26 cellular contexts compared by ENCODE assay signal in the genomic region with DNA sequence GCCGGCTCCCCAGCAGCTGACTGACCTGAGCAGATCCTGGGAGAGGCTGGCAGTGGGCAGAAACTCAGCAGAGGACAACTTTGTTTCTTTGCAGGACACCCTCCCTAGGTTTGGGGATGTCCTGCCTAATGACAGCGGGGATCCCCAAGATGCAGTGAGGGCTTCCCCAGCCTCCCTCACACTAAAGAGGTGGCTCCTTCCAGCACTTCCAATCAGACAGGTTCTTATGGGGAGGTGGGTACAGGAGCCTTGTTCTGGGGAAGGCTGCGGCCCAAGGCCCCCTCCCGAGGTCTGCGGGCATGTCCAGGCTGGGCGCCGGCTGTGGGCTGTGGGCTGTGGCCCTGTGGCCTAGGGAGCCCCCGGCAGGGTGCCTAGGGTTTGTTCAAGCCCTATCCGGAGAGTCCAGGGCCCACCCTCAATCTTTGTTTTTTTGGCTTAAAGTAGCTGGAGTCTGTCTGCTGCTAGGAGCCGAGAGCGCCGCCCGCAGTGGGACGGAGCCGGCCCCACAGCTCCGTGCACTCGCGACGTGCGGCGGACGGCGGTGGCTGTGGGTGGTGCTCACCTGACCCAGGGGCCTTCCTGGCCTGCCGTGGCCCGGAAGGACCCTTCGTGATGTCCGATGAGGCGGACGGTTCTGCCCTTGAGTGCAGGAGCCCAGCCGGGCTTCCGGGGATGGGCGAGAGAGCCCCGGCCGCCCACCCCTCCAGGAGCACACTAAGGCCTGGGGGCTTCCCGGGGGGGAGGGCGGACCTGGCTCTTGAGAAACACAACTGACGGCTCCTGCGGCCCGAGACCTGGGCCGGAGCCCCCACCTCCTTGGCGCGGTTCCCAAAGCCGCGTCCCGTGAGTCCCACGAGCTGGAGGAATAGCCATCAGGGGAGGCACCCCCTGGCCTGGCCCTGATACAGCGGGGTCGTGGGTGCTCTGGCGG. TPM values are rescaled to one million over a fixed set of nuclear protein-coding genes. Genes with fewer than 3 reads are reported as not detected.
A peak's percentile ranks its signal among the peaks of the same experiment; 100 is the strongest.
DNase-seq lines count a peak whose midpoint lies in the region; ATAC-seq and TF ChIP-seq lines count a peak whose summit lies in the region.
"Had no signal": no experiment of that assay in that cellular context is flagged by ENCODE, and none has a peak within 500 bp of the region (broad histone marks: within the 10 kb centered on the region; RNA-seq: fewer than 3 reads in every experiment).

No MANE protein-coding gene starts in this region.

- H3K36me3 Mint-ChIP-seq in activated naive CD4-positive, alpha-beta T cell treated with anti-CD3 and anti-CD28 coated beads for 36 hours (ENCODE audit: low read depth) = no peaks in the 10 kb centered on the region
- H3K36me3 Mint-ChIP-seq in chondrocyte (ENCODE audit: low read depth) = no peaks in the 10 kb centered on the region
- H3K36me3 Mint-ChIP-seq: naive B cell had no signal

- no peak for TF ChIP-seq EP300 in upper lobe of left lung (IDR thresholded peaks at IDR 0.05)

- H3K27ac Mint-ChIP-seq in activated naive CD4-positive, alpha-beta T cell treated with anti-CD3 and anti-CD28 coated beads for 36 hours = no peak overlapping the region
- H3K27ac Mint-ChIP-seq in chondrocyte (ENCODE audit: unreplicated experiment) = no peak overlapping the region
- H3K27ac Mint-ChIP-seq: activated CD4-positive, alpha-beta memory T cell treated with anti-CD3 and anti-CD28 coated beads, Interleukin-2, amount 10 ng/mL, durations not matched to agents 7 days and 5 days; naive B cell; stimulated activated naive CD8-positive, alpha-beta T cell treated with anti-CD3 and anti-CD28 coated beads, Interleukin-15, Interleukin-2, amounts not matched to agents 100 ng/mL and 50 ng/mL, for 24 hours had no signal

- no peaks in the 10 kb centered on the region for H3K4me1 Mint-ChIP-seq in activated naive CD4-positive, alpha-beta T cell treated with anti-CD3 and anti-CD28 coated beads for 36 hours (ENCODE audit: low read depth)
- H3K4me1 Mint-ChIP-seq in chondrocyte (ENCODE audit: low read depth) = peaks cover 45% of the 10 kb centered on the region
- H3K4me1 Mint-ChIP-seq: activated CD4-positive, alpha-beta memory T cell treated with anti-CD3 and anti-CD28 coated beads, Interleukin-2, amount 10 ng/mL, durations not matched to agents 7 days and 5 days had no signal

- H3K4me3 Mint-ChIP-seq in activated naive CD4-positive, alpha-beta T cell treated with anti-CD3 and anti-CD28 coated beads for 36 hours = no peak overlapping the region
- H3K4me3 Mint-ChIP-seq in chondrocyte (ENCODE audit: unreplicated experiment) = no peak overlapping the region
- H3K4me3 Mint-ChIP-seq: activated CD4-positive, alpha-beta memory T cell treated with anti-CD3 and anti-CD28 coated beads, Interleukin-2, amount 10 ng/mL, durations not matched to agents 7 days and 5 days; naive B cell; stimulated activated naive CD8-positive, alpha-beta T cell treated with anti-CD3 and anti-CD28 coated beads, Interleukin-15, Interleukin-2, amounts not matched to agents 100 ng/mL and 50 ng/mL, for 24 hours had no signal

- WGBS in upper lobe of left lung, 2 donors = 96 to 100% methylated on average over 1 to 43 of the region's 49 CpGs

- no peaks in the 10 kb centered on the region for H3K36me3 ChIP-seq in mucosa of descending colon (ENCODE audit: low read depth)
- no peaks in the 10 kb centered on the region for H3K36me3 ChIP-seq in upper lobe of left lung
- no peaks in the 10 kb centered on the region for H3K36me3 ChIP-seq in gastrocnemius medialis
- H3K36me3 ChIP-seq: tibial nerve had no signal

- ATAC-seq in mucosa of descending colon (no peak), upper lobe of left lung (ENCODE audit: low FRiP score in 2 of 2) (no peak), gastrocnemius medialis (no peak)
- ATAC-seq: PC-3 had no signal

- H3K27me3 Mint-ChIP-seq in activated naive CD4-positive, alpha-beta T cell treated with anti-CD3 and anti-CD28 coated beads for 36 hours (ENCODE audit: low read depth) = no peaks in the 10 kb centered on the region
- no peaks in the 10 kb centered on the region for H3K27me3 Mint-ChIP-seq in chondrocyte (ENCODE audit: low read depth)
- H3K27me3 Mint-ChIP-seq: activated CD4-positive, alpha-beta memory T cell treated with anti-CD3 and anti-CD28 coated beads, Interleukin-2, amount 10 ng/mL, durations not matched to agents 7 days and 5 days; stimulated activated naive CD8-positive, alpha-beta T cell treated with anti-CD3 and anti-CD28 coated beads, Interleukin-15, Interleukin-2, amounts not matched to agents 100 ng/mL and 50 ng/mL, for 24 hours had no signal

- in situ Hi-C loops in gastrocnemius medialis (cut with MboI; ENCODE audit: low sequenced_read_pairs in 4 of 4) = no loop called here

- no peaks in the 10 kb centered on the region for H3K9me3 Mint-ChIP-seq in activated naive CD4-positive, alpha-beta T cell treated with anti-CD3 and anti-CD28 coated beads for 36 hours
- peaks cover 3% of the 10 kb centered on the region for H3K9me3 Mint-ChIP-seq in chondrocyte (ENCODE audit: low read depth)

- H3K27ac ChIP-seq in upper lobe of left lung (no peak overlapping the region), gastrocnemius medialis (no peak overlapping the region)
- H3K27ac ChIP-seq: GM23248 had no signal

- intact Hi-C loops in activated naive CD4-positive, alpha-beta T cell treated with anti-CD3 and anti-CD28 coated beads for 36 hours (cut with micrococcal nuclease) = no loop called here
- intact Hi-C loops in mucosa of descending colon (cut with DNase I, micrococcal nuclease) (no loop called here), gastrocnemius medialis (cut with DNase I; ENCODE audit: low total_unique reads) (no loop called here)

- CTCF ChIA-PET in activated naive CD4-positive, alpha-beta T cell treated with anti-CD3 and anti-CD28 coated beads for 36 hours (lab: Charles Lee) = no interaction called here

- H3K4me1 ChIP-seq in mucosa of descending colon (ENCODE audit: low read depth) = no peaks in the 10 kb centered on the region
- peaks cover 5 to 20% (median 11%) of the 10 kb centered on the region in 4 donors for H3K4me1 ChIP-seq in upper lobe of left lung
- peaks cover 3 to 4% of the 10 kb centered on the region in 2 donors for H3K4me1 ChIP-seq in gastrocnemius medialis

- TF ChIP-seq POLR2A in upper lobe of left lung (IDR thresholded peaks at IDR 0.05) (no peak), gastrocnemius medialis (IDR thresholded peaks at IDR 0.05) (no peak)

- no peak overlapping the region for H3K4me3 ChIP-seq in mucosa of descending colon
- no peak overlapping the region for H3K4me3 ChIP-seq in upper lobe of left lung
- no peak overlapping the region for H3K4me3 ChIP-seq in gastrocnemius medialis
- H3K4me3 ChIP-seq: GM23248, tibial nerve had no signal

- peak; percentile 7 for DNase-seq in activated naive CD4-positive, alpha-beta T cell treated with anti-CD3 and anti-CD28 coated beads, Interleukin-2, amount 50 U/mL, for 16 hours
- no peak for DNase-seq in activated naive CD4-positive, alpha-beta T cell treated with anti-CD3 and anti-CD28 coated beads for 36 hours
- peak; percentile 91 for DNase-seq in chondrocyte (ENCODE audit: low spot score)
- DNase-seq in mucosa of descending colon = peak in 2 of 3 donors; percentile 10 to 46
- DNase-seq in upper lobe of left lung = peak; percentile 18 to 82
- no peak for DNase-seq in NCI-H2196 (lab: John Stamatoyannopoulos, UW; ENCODE audit: unreplicated experiment)
- DNase-seq in gastrocnemius medialis = no peak
- no peak for DNase-seq in nucleus accumbens (lab: John Stamatoyannopoulos, UW)
- DNase-seq: activated CD4-positive, alpha-beta memory T cell treated with anti-CD3 and anti-CD28 coated beads, Interleukin-2, amount 10 ng/mL, durations not matched to agents 7 days and 5 days; activated naive CD4-positive, alpha-beta T cell; AML-193; anterior cingulate cortex; central memory CD4-positive, alpha-beta T cell; DMS79; GM23248; kidney glomerular epithelial cell; naive B cell; NCI-H1417 treated with DMSO at 0.1 percent for 48 hours; NCI-H2107; NCI-H446 treated with DMSO at 0.1 percent for 48 hours; PC-3; retina; SIG-M5 had no signal

- TF ChIP-seq CTCF in chondrocyte (IDR thresholded peaks at IDR 0.05) (no peak), mucosa of descending colon (IDR thresholded peaks at IDR 0.05) (no peak), upper lobe of left lung (IDR thresholded peaks at IDR 0.05) (no peak), gastrocnemius medialis (IDR thresholded peaks at IDR 0.05 in 4 of 5, conservative IDR thresholded peaks at IDR 0.05 in 1 of 5) (no peak)

- H3K9me3 ChIP-seq in mucosa of descending colon = no peaks in the 10 kb centered on the region
- H3K9me3 ChIP-seq in upper lobe of left lung = no peaks in the 10 kb centered on the region
- H3K9me3 ChIP-seq in gastrocnemius medialis = no peaks in the 10 kb centered on the region
- H3K9me3 ChIP-seq: Caco-2, tibial nerve had no signal

- H3K27me3 ChIP-seq in upper lobe of left lung (no peaks in the 10 kb centered on the region), gastrocnemius medialis (peaks cover 6 to 12% (median 7%) of the 10 kb centered on the region in 3 donors)
- H3K27me3 ChIP-seq: tibial nerve had no signal

RNA-seq across cellular contexts. Expression of gene PDGFA, which starts 57.2 kb away (rescaled TPM):
- 1 to 10 TPM; 7.7 TPM for total RNA-seq in activated naive CD4-positive, alpha-beta T cell treated with anti-CD3 and anti-CD28 coated beads for 36 hours
- total RNA-seq in chondrocyte (38.1 to 72.5 TPM (median 70.6 TPM) in 3 replicates), mucosa of descending colon (10 to 100 TPM; 52.7 to 63.0 (median 57.5) TPM), upper lobe of left lung (10 to 100 TPM; 23.0 to 73.3 (median 44.6) TPM), gastrocnemius medialis (10 to 100 TPM; 10.8 to 31.7 (median 26.0) TPM)

Comparison
In these comparisons a context has a peak if more than half of its experiments do, and no peak if none do; other contexts are left out.
1. DNase-seq: peak in activated naive CD4-positive, alpha-beta T cell treated with anti-CD3 and anti-CD28 coated beads, Interleukin-2, amount 50 U/mL, for 16 hours (single experiment), chondrocyte (single experiment), mucosa of descending colon (2 of 3) and upper lobe of left lung (2 of 2); none in activated naive CD4-positive, alpha-beta T cell treated with anti-CD3 and anti-CD28 coated beads for 36 hours (single experiment), NCI-H2196 (single experiment), gastrocnemius medialis (0 of 2) and nucleus accumbens (0 of 56).